Comparison of ENCODE assay signal across 11 cellular contexts in the genomic region with DNA sequence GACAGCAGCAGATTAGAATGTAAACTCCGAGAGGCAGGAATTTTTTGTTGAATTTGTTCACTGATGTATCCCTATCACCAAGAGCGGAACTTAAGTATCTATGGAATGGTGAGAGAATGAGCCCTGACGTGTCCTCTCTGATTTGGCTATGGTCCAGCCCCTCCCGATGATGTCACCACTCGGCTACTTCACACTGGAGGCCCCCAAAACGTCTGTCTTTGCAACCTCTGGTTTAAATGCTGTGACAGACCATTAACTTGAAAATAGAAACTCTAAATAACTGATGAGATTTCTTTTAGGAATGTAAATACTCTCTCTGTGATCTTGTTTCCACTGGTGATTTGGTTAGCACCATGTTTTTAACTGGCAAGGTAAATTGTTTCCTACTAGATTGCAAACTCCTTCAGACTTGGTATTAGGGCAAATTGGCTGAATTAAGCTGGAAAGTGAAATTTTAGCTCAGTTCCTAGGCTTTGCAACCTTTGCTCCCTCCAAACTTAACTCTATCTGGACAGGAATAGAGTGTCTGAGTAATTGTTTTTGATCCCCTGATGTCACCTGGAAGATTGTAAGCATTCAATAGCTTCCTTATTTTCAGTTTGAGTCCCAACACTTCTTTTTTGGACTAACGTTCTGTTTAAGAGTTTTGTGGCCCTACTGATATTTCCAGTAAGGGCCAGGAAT. TPM values are rescaled to one million over a fixed set of nuclear protein-coding genes. Genes with fewer than 3 reads are reported as not detected.
DNase-seq lines count a peak whose midpoint lies in the region; ATAC-seq and TF ChIP-seq lines count a peak whose summit lies in the region.
"Had no signal": no experiment of that assay in that cellular context is flagged by ENCODE, and none has a peak within 500 bp of the region (broad histone marks: within the 10 kb centered on the region; RNA-seq: fewer than 3 reads in every experiment).

No MANE protein-coding gene starts in this region.

- no peaks in the 10 kb centered on the region for H3K27me3 Mint-ChIP-seq in nephron (ENCODE audit: low read depth)
- peaks cover 5% of the 10 kb centered on the region for H3K27me3 Mint-ChIP-seq in activated CD8-positive, alpha-beta T cell treated with anti-CD3 and anti-CD28 coated beads, Interleukin-2, amount 10 ng/mL, durations not matched to agents 7 days and 5 days (ENCODE audit: low read depth)

- CTCF ChIA-PET in activated CD8-positive, alpha-beta T cell treated with anti-CD3 and anti-CD28 coated beads, Interleukin-2, amount 10 ng/mL, durations not matched to agents 7 days and 5 days (lab: Charles Lee): no interaction called here

- peaks cover 20% of the 10 kb centered on the region for H3K4me1 Mint-ChIP-seq in nephron
- no peaks in the 10 kb centered on the region for H3K4me1 Mint-ChIP-seq in activated CD8-positive, alpha-beta T cell treated with anti-CD3 and anti-CD28 coated beads, Interleukin-2, amount 10 ng/mL, durations not matched to agents 7 days and 5 days (ENCODE audit: low read depth)

- DNase-seq in AG10803 (ENCODE audit: low read depth) (peak; percentile 91), RKO (ENCODE audit: low spot score) (peak; percentile 53), fibroblast of peridontal ligament (ENCODE audit: extremely low read depth) (peak; percentile 94), NCI-H524 treated with DMSO at 0.1 percent for 48 hours (lab: John Stamatoyannopoulos, UW) (no peak), GM10266 (ENCODE audit: extremely low spot score) (no peak)
- no peak for DNase-seq in stimulated activated CD4-positive, alpha-beta T cell treated with anti-CD3 and anti-CD28 coated beads, Interleukin-2, amount 100 ng/mL, for 24 hours
- no peak for DNase-seq in activated CD8-positive, alpha-beta T cell treated with anti-CD3 and anti-CD28 coated beads, Interleukin-2, amount 10 ng/mL, durations not matched to agents 7 days and 5 days
- DNase-seq: activated T-cell treated with anti-CD3 and anti-CD28 coated beads, Interleukin-2, amount 50 U/mL, for 48 hours; stimulated activated CD4-positive, alpha-beta T cell treated with anti-CD3 and anti-CD28 coated beads, Interleukin-4, amount 100 ng/mL, for 1 hour had no signal

- no peak overlapping the region for H3K4me3 ChIP-seq in AG10803 (ENCODE audit: low read length)

- no peaks in the 10 kb centered on the region for H3K36me3 Mint-ChIP-seq in nephron (ENCODE audit: low read depth)
- H3K36me3 Mint-ChIP-seq in activated CD8-positive, alpha-beta T cell treated with anti-CD3 and anti-CD28 coated beads, Interleukin-2, amount 10 ng/mL, durations not matched to agents 7 days and 5 days (ENCODE audit: low read depth): no peaks in the 10 kb centered on the region

- POLR2A ChIA-PET in activated CD8-positive, alpha-beta T cell treated with anti-CD3 and anti-CD28 coated beads, Interleukin-2, amount 10 ng/mL, durations not matched to agents 7 days and 5 days (lab: Charles Lee): no interaction called here

- TF ChIP-seq CTCF in AG10803 (conservative IDR thresholded peaks at IDR 0.05; ENCODE audit: low read length) (no peak), nephron (IDR thresholded peaks at IDR 0.05; ENCODE audit: unreplicated experiment in 3 of 3) (no peak), GM10266 (IDR thresholded peaks at IDR 0.05; ENCODE audit: control insufficient read depth, insufficient read depth, low read depth, missing control alignments) (no peak)

- no peak overlapping the region for H3K4me3 Mint-ChIP-seq in nephron
- no peak overlapping the region for H3K4me3 Mint-ChIP-seq in activated CD8-positive, alpha-beta T cell treated with anti-CD3 and anti-CD28 coated beads, Interleukin-2, amount 10 ng/mL, durations not matched to agents 7 days and 5 days

- H3K9me3 Mint-ChIP-seq in nephron: no peaks in the 10 kb centered on the region
- no peaks in the 10 kb centered on the region for H3K9me3 Mint-ChIP-seq in activated CD8-positive, alpha-beta T cell treated with anti-CD3 and anti-CD28 coated beads, Interleukin-2, amount 10 ng/mL, durations not matched to agents 7 days and 5 days (ENCODE audit: insufficient read depth)

- ATAC-seq in activated CD8-positive, alpha-beta T cell treated with anti-CD3 and anti-CD28 coated beads, Interleukin-2, amount 10 ng/mL, durations not matched to agents 7 days and 5 days: no peak
- ATAC-seq: Panc1 had no signal

- peak overlapping the region; percentile 53 to 86 (median 58) for H3K27ac Mint-ChIP-seq in nephron
- H3K27ac Mint-ChIP-seq in activated CD8-positive, alpha-beta T cell treated with anti-CD3 and anti-CD28 coated beads, Interleukin-2, amount 10 ng/mL, durations not matched to agents 7 days and 5 days: no peak overlapping the region

RNA-seq across cellular contexts. Expression of a gene that starts 19.1 kb away (rescaled TPM):
- total RNA-seq in activated CD8-positive, alpha-beta T cell treated with anti-CD3 and anti-CD28 coated beads, Interleukin-2, amount 10 ng/mL, durations not matched to agents 7 days and 5 days: not detected

Comparison
In these comparisons a context has a peak if more than half of its experiments do, and no peak if none do; other contexts are left out.
1. DNase-seq: peak in AG10803 (single experiment), RKO (single experiment) and fibroblast of peridontal ligament (single experiment); none in stimulated activated CD4-positive, alpha-beta T cell treated with anti-CD3 and anti-CD28 coated beads, Interleukin-2, amount 100 ng/mL, for 24 hours (0 of 2), activated CD8-positive, alpha-beta T cell treated with anti-CD3 and anti-CD28 coated beads, Interleukin-2, amount 10 ng/mL, durations not matched to agents 7 days and 5 days (single experiment), NCI-H524 treated with DMSO at 0.1 percent for 48 hours (single experiment) and GM10266 (single experiment).